In the genomic region with DNA sequence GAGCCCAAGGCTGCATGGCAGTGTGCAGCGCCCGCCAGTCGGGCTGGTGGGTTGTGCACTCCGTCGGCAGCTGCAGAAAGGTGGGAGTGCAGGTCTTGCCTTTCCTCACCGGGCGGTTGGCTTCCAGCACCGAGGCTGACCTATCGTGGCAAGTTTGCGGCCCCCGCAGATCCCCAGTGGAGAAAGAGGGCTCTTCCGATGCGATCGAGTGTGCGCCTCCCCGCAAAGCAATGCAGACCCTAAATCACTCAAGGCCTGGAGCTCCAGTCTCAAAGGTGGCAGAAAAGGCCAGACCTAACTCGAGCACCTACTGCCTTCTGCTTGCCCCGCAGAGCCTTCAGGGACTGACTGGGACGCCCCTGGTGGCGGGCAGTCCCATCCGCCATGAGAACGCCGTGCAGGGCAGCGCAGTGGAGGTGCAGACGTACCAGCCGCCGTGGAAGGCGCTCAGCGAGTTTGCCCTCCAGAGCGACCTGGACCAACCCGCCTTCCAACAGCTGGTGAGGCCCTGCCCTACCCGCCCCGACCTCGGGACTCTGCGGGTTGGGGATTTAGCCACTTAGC, we compare ENCODE assay signal across 9 cellular contexts. TPM values are rescaled to one million over a fixed set of nuclear protein-coding genes. Genes with fewer than 3 reads are reported as not detected.
DNase-seq lines count a peak whose midpoint lies in the region; TF ChIP-seq lines count a peak whose summit lies in the region.
"Had no signal": no experiment of that assay in that cellular context is flagged by ENCODE, and none has a peak within 500 bp of the region (broad histone marks: within the 10 kb centered on the region; RNA-seq: fewer than 3 reads in every experiment).

No MANE protein-coding gene starts in this region.

- H3K4me1 Mint-ChIP-seq in dendritic cell treated with granulocyte-macrophage colony-stimulating factor and Interleukin-4, amounts not matched to agents 40 ng/mL and 50 ng/mL, for 4 days (ENCODE audit: low read depth) = peaks cover 74% of the 10 kb centered on the region
- peaks cover 44% of the 10 kb centered on the region for H3K4me1 Mint-ChIP-seq in nephron

- no peak overlapping the region for H3K27ac ChIP-seq in uterus

- TF ChIP-seq POLR2A in uterus (IDR thresholded peaks at IDR 0.05) = no peak

- POLR2A ChIA-PET in GM10248 (lab: Yijun Ruan, JAX) = no interaction called here

- TF ChIP-seq CTCF in GM10248 (IDR thresholded peaks at IDR 0.05; ENCODE audit: control extremely low read depth, extremely low read depth, low read depth, missing control alignments) (peak; percentile 42), nephron (IDR thresholded peaks at IDR 0.05; ENCODE audit: unreplicated experiment in 3 of 3) (peak in 2 of 3 experiments; percentile 16 to 28), uterus (IDR thresholded peaks at IDR 0.05) (no peak)

- in situ Hi-C loops in HAP-1 (cut with MboI; ENCODE audit: low sequenced_read_pairs) = no loop called here

- peak overlapping the region; percentile 80 for H3K4me3 Mint-ChIP-seq in dendritic cell treated with granulocyte-macrophage colony-stimulating factor and Interleukin-4, amounts not matched to agents 40 ng/mL and 50 ng/mL, for 4 days
- peak overlapping the region; percentile 34 to 80 (median 57) for H3K4me3 Mint-ChIP-seq in nephron

- H3K27me3 Mint-ChIP-seq in dendritic cell treated with granulocyte-macrophage colony-stimulating factor and Interleukin-4, amounts not matched to agents 40 ng/mL and 50 ng/mL, for 4 days = peaks cover 83% of the 10 kb centered on the region
- H3K27me3 Mint-ChIP-seq in nephron (ENCODE audit: low read depth) = peaks cover 93% of the 10 kb centered on the region

- peaks cover 21% of the 10 kb centered on the region for H3K4me1 ChIP-seq in NT2/D1 (ENCODE audit: insufficient read depth, insufficient read length)
- peaks cover 0 to 43% of the 10 kb centered on the region in 2 donors for H3K4me1 ChIP-seq in uterus
- H3K4me1 ChIP-seq in HAP-1 = peaks cover 23% of the 10 kb centered on the region

- H3K27me3 ChIP-seq in NT2/D1 (ENCODE audit: insufficient read depth, insufficient read length) = peaks cover 100% of the 10 kb centered on the region
- H3K27me3 ChIP-seq in uterus = peaks cover 81 to 86% of the 10 kb centered on the region in 2 donors
- H3K27me3 ChIP-seq in HAP-1 (ENCODE audit: low read depth) = no peaks in the 10 kb centered on the region

- H3K9me3 ChIP-seq in NT2/D1 (ENCODE audit: insufficient read depth, low read length) = peaks cover 8% of the 10 kb centered on the region; the same call in 1 of the 2 replicates
- no peaks in the 10 kb centered on the region for H3K9me3 ChIP-seq in uterus
- H3K9me3 ChIP-seq in HAP-1 = no peaks in the 10 kb centered on the region; the same call in 1 of the 2 replicates

- intact Hi-C loops in dendritic cell treated with granulocyte-macrophage colony-stimulating factor and Interleukin-4, amounts not matched to agents 40 ng/mL and 50 ng/mL, for 4 days (cut with micrococcal nuclease) = no loop called here
- intact Hi-C loops in uterus (cut with DNase I; ENCODE audit: low total_unique reads) = no loop called here

- DNase-seq in GM10248 (ENCODE audit: extremely low spot score) (peak; percentile 58), NT2/D1 (ENCODE audit: low read depth, low spot score) (no peak), uterus (no peak), inferior parietal cortex (ENCODE audit: extremely low spot score) (no peak), NCI-H187 (lab: John Stamatoyannopoulos, UW) (no peak), HAP-1 (ENCODE audit: low spot score in 2 of 2) (no peak)

- peaks cover 28% of the 10 kb centered on the region for H3K36me3 Mint-ChIP-seq in dendritic cell treated with granulocyte-macrophage colony-stimulating factor and Interleukin-4, amounts not matched to agents 40 ng/mL and 50 ng/mL, for 4 days (ENCODE audit: low read depth)
- no peaks in the 10 kb centered on the region for H3K36me3 Mint-ChIP-seq in nephron (ENCODE audit: low read depth)

- H3K9ac ChIP-seq in NT2/D1 (ENCODE audit: insufficient read length, low read depth) = peak overlapping the region; percentile 58

- CTCF ChIA-PET in GM10248 (lab: Yijun Ruan, JAX) = interaction anchor here (0.8 to 2.7 kb wide), 4 partner anchors 10 to 153 kb away, joined by 3 to 12 read pairs (median 4); no protein-coding TSS in a partner anchor

- H3K36me3 ChIP-seq in NT2/D1 (ENCODE audit: insufficient read depth, insufficient read length, low read length) (no peaks in the 10 kb centered on the region), uterus (no peaks in the 10 kb centered on the region), HAP-1 (replicated peaks) (peaks cover 58% of the 10 kb centered on the region)

- peak overlapping the region; percentile 42 for H3K4me3 ChIP-seq in NT2/D1 (ENCODE audit: insufficient read length, low read depth)
- H3K4me3 ChIP-seq in uterus = no peak overlapping the region
- H3K4me3 ChIP-seq in HAP-1 = no peak overlapping the region

- H3K27ac Mint-ChIP-seq in dendritic cell treated with granulocyte-macrophage colony-stimulating factor and Interleukin-4, amounts not matched to agents 40 ng/mL and 50 ng/mL, for 4 days = no peak overlapping the region
- no peak overlapping the region for H3K27ac Mint-ChIP-seq in nephron

- H3K9me3 Mint-ChIP-seq in dendritic cell treated with granulocyte-macrophage colony-stimulating factor and Interleukin-4, amounts not matched to agents 40 ng/mL and 50 ng/mL, for 4 days = no peaks in the 10 kb centered on the region
- peaks cover 2% of the 10 kb centered on the region for H3K9me3 Mint-ChIP-seq in nephron

RNA-seq across cellular contexts. Expression of gene ISL2, which starts 4.3 kb away (rescaled TPM):
- total RNA-seq in uterus = under 1 TPM in 1 of 4 donors, not detected in 3; 0.48 TPM
- total RNA-seq: fibroblast of villous mesenchyme had no signal

RNA-seq across cellular contexts. Expression of gene ETFA, which starts 29.6 kb away (rescaled TPM):
- total RNA-seq in uterus = 100 to 1,000 TPM in 2 of 4 donors, 10 to 100 TPM in 2; 90.9 to 233 (median 99.9) TPM

Comparison
In these comparisons a context has a peak if more than half of its experiments do, and no peak if none do; other contexts are left out.
1. CTCF ChIP-seq: peak in GM10248 (single experiment) and nephron (2 of 3); none in uterus (0 of 4).